ENCODE assay signal across 11 cellular contexts in genomic region chr6:33321227-33321626, GRCh38. TPM values are rescaled to one million over a fixed set of nuclear protein-coding genes. Genes with fewer than 3 reads are reported as not detected.
DNase-seq lines count a peak whose midpoint lies in the region; ATAC-seq, FAIRE-seq and TF ChIP-seq lines count a peak whose summit lies in the region.
"Had no signal": no experiment of that assay in that cellular context is flagged by ENCODE, and none has a peak within 500 bp of the region (broad histone marks: within the 10 kb centered on the region; RNA-seq: fewer than 3 reads in every experiment).

No MANE protein-coding gene starts in this region.

- H3K4me1 Mint-ChIP-seq in activated naive CD8-positive, alpha-beta T cell (ENCODE audit: low read depth), result peaks cover 61% of the 10 kb centered on the region
- H3K4me1 Mint-ChIP-seq in memory B cell (peaks cover 54% of the 10 kb centered on the region), type B pancreatic cell (ENCODE audit: unreplicated experiment) (peaks cover 60% of the 10 kb centered on the region)

- FAIRE-seq in kidney (lab: Jason Lieb, UNC), result no peak
- FAIRE-seq: D721Med had no signal

- ATAC-seq in heart left ventricle (no peak), left ventricle myocardium superior (no peak), memory B cell (ENCODE audit: low read depth) (no peak)

- peaks cover 3 to 63% (median 43%) of the 10 kb centered on the region in 12 donors for H3K4me1 ChIP-seq in heart left ventricle
- H3K4me1 ChIP-seq in kidney (ENCODE audit: control insufficient read depth in 1 of 2, insufficient read depth in 1 of 2, low read depth in 1 of 2, low read length in 2 of 2), result peaks cover 21 to 27% of the 10 kb centered on the region in 2 donors

- no peaks in the 10 kb centered on the region for H3K27me3 ChIP-seq in heart left ventricle
- H3K27me3 ChIP-seq: cardiac muscle cell had no signal

- no peak for TF ChIP-seq POLR2A in heart left ventricle (IDR thresholded peaks at IDR 0.05)

- H3K27ac ChIP-seq in heart left ventricle (peak overlapping the region in 7 of 12 donors; percentile 50 to 92 (median 85)), kidney (ENCODE audit: low read depth in 2 of 2, low read length in 2 of 2) (no peak overlapping the region)
- H3K27ac ChIP-seq: cardiac muscle cell had no signal

- intact Hi-C loops in heart left ventricle (cut with DNase I) (no loop called here), left ventricle myocardium superior (cut with micrococcal nuclease) (no loop called here), kidney (cut with DNase I) (no loop called here)

- no peaks in the 10 kb centered on the region for H3K9me3 Mint-ChIP-seq in activated naive CD8-positive, alpha-beta T cell (ENCODE audit: low read depth)
- H3K9me3 Mint-ChIP-seq in memory B cell, result no peaks in the 10 kb centered on the region
- H3K9me3 Mint-ChIP-seq in type B pancreatic cell, result no peaks in the 10 kb centered on the region

- H3K36me3 ChIP-seq in heart left ventricle (peaks cover 0 to 33% (median 27%) of the 10 kb centered on the region in 9 donors), kidney (ENCODE audit: control insufficient read depth in 1 of 2, insufficient read depth in 2 of 2, low read length in 2 of 2) (peaks cover 11 to 17% of the 10 kb centered on the region in 2 donors)

- peak overlapping the region; percentile 75 for H3K27ac Mint-ChIP-seq in activated naive CD8-positive, alpha-beta T cell
- H3K27ac Mint-ChIP-seq in memory B cell (peak overlapping the region; percentile 91), type B pancreatic cell (peak overlapping the region; percentile 70)

- H3K4me3 ChIP-seq in heart left ventricle (peak overlapping the region in 6 of 12 donors; percentile 69 to 82 (median 76)), kidney (ENCODE audit: low read length in 2 of 2) (no peak overlapping the region)

- peak overlapping the region; percentile 93 for H3K4me3 Mint-ChIP-seq in activated naive CD8-positive, alpha-beta T cell
- H3K4me3 Mint-ChIP-seq in memory B cell (peak overlapping the region; percentile 84), type B pancreatic cell (peak overlapping the region; percentile 86)

- DNase-seq in heart left ventricle (no peak), left ventricle myocardium superior (no peak), memory B cell (ENCODE audit: low spot score in 2 of 2) (no peak), type B pancreatic cell (ENCODE audit: extremely low spot score, unreplicated experiment) (no peak), islet precursor cell (no peak), kidney (no peak)
- DNase-seq in stimulated activated naive CD4-positive, alpha-beta T cell (lab: John Stamatoyannopoulos, UW), result no peak
- DNase-seq: SHP77 had no signal

- peak overlapping the region in 1 of 2 donors; percentile 97 for H3K9ac ChIP-seq in kidney (ENCODE audit: low read length in 2 of 2)

- H3K36me3 Mint-ChIP-seq in activated naive CD8-positive, alpha-beta T cell, result peaks cover 6% of the 10 kb centered on the region
- H3K36me3 Mint-ChIP-seq in memory B cell (peaks cover 30% of the 10 kb centered on the region), type B pancreatic cell (peaks cover 14% of the 10 kb centered on the region)

- no peak for TF ChIP-seq CTCF in heart left ventricle (IDR thresholded peaks at IDR 0.05)
- no peak for TF ChIP-seq CTCF in type B pancreatic cell (conservative IDR thresholded peaks at IDR 0.05)
- no peak for TF ChIP-seq CTCF in kidney (IDR thresholded peaks at IDR 0.05; ENCODE audit: borderline replicate concordance, extremely low read depth, insufficient read depth)

- 52 to 72% (median 67%) methylated on average over 9 of the region's 9 CpGs for WGBS in heart left ventricle, 4 donors

- no peaks in the 10 kb centered on the region for H3K9me3 ChIP-seq in heart left ventricle
- H3K9me3 ChIP-seq in kidney (ENCODE audit: control insufficient read depth in 1 of 2, low read length in 2 of 2), result no peaks in the 10 kb centered on the region

- H3K27me3 Mint-ChIP-seq in activated naive CD8-positive, alpha-beta T cell, result no peaks in the 10 kb centered on the region
- H3K27me3 Mint-ChIP-seq in memory B cell (no peaks in the 10 kb centered on the region), type B pancreatic cell (no peaks in the 10 kb centered on the region)

RNA-seq across cellular contexts. Expression of gene DAXX, which starts 1.5 kb away (rescaled TPM):
- total RNA-seq in heart left ventricle (10 to 100 TPM; 15.6 to 46.4 (median 18.7) TPM), left ventricle myocardium superior (21.2 TPM), type B pancreatic cell (ENCODE audit: low replicate concordance) (43.6 and 47.0 TPM in 2 replicates), kidney (35.5 TPM)
- polyA plus RNA-seq in heart left ventricle (10 to 100 TPM; 13.8 to 30.8 TPM), kidney (ENCODE audit: insufficient read depth, low read depth, low replicate concordance) (23.7 TPM)

RNA-seq across cellular contexts. Expression of gene ZBTB22, which starts 3.7 kb away (rescaled TPM):
- total RNA-seq in heart left ventricle (10 to 100 TPM; 10.9 to 22.1 (median 14.0) TPM), left ventricle myocardium superior (11.1 TPM), type B pancreatic cell (ENCODE audit: low replicate concordance) (21.1 and 22.2 TPM in 2 replicates), kidney (22.9 TPM)
- polyA plus RNA-seq in heart left ventricle (10 to 100 TPM in 1 of 2 donors, 1 to 10 TPM in 1; 7.5 to 15.5 TPM), kidney (ENCODE audit: insufficient read depth, low read depth, low replicate concordance) (16.3 TPM)

RNA-seq across cellular contexts. Expression of gene TAPBP, which starts 7.3 kb away (rescaled TPM):
- total RNA-seq in heart left ventricle (100 to 1,000 TPM in 5 of 9 donors, 10 to 100 TPM in 4; 51.6 to 248 (median 107) TPM), left ventricle myocardium superior (93.0 TPM), type B pancreatic cell (ENCODE audit: low replicate concordance) (71.4 and 93.5 TPM in 2 replicates), kidney (217 TPM)
- polyA plus RNA-seq in heart left ventricle (10 to 100 TPM; 28.3 to 36.9 TPM), kidney (ENCODE audit: insufficient read depth, low read depth, low replicate concordance) (53.5 TPM)

RNA-seq across cellular contexts. Expression of gene RGL2, which starts 22.5 kb away (rescaled TPM):
- total RNA-seq in heart left ventricle (10 to 100 TPM; 39.3 to 61.1 (median 48.4) TPM), left ventricle myocardium superior (59.4 TPM), type B pancreatic cell (ENCODE audit: low replicate concordance) (128 and 176 TPM in 2 replicates), kidney (92.4 TPM)
- polyA plus RNA-seq in heart left ventricle (10 to 100 TPM; 34.9 to 67.8 TPM), kidney (ENCODE audit: insufficient read depth, low read depth, low replicate concordance) (56.2 TPM)

RNA-seq across cellular contexts. Expression of gene PFDN6, which starts 31.8 kb away (rescaled TPM):
- total RNA-seq in heart left ventricle (10 to 100 TPM; 29.2 to 62.2 (median 43.2) TPM), left ventricle myocardium superior (57.3 TPM), type B pancreatic cell (ENCODE audit: low replicate concordance) (52.9 and 54.5 TPM in 2 replicates), kidney (46.8 TPM)
- polyA plus RNA-seq in heart left ventricle (100 to 1,000 TPM; 243 to 287 TPM), kidney (ENCODE audit: insufficient read depth, low read depth, low replicate concordance) (159 TPM)

Comparison
In these comparisons a context has a peak if more than half of its experiments do, and no peak if none do; other contexts are left out.
1. H3K27ac ChIP-seq: peak in heart left ventricle (7 of 12); none in kidney (0 of 2).
2. Peak in every context shown above with its lines, with median percentiles within 50 percentile points of each other: H3K27ac Mint-ChIP-seq and H3K4me3 Mint-ChIP-seq.